ENCODE assay signal across 12 cellular contexts in genomic region chr4:186936496-186937375, GRCh38.
DNase-seq lines count a peak whose midpoint lies in the region; ATAC-seq and TF ChIP-seq lines count a peak whose summit lies in the region.
"Had no signal": no experiment of that assay in that cellular context is flagged by ENCODE, and none has a peak within 500 bp of the region (broad histone marks: within the 10 kb centered on the region; RNA-seq: fewer than 3 reads in every experiment).

No MANE protein-coding gene starts in this region.

- peaks cover 0 to 15% (median 5%) of the 10 kb centered on the region in 11 donors for H3K9me3 Mint-ChIP-seq in naive thymus-derived CD4-positive, alpha-beta T cell
- no peaks in the 10 kb centered on the region; the same call in 2 of the 3 replicates for H3K9me3 Mint-ChIP-seq in GM23338

- H3K27me3 ChIP-seq in RWPE2 (ENCODE audit: insufficient read depth, poor library complexity, severe bottlenecking): no peaks in the 10 kb centered on the region
- H3K27me3 ChIP-seq in prostate gland (replicated peaks; ENCODE audit: insufficient read depth): no peaks in the 10 kb centered on the region
- H3K27me3 ChIP-seq in naive thymus-derived CD4-positive, alpha-beta T cell (ENCODE audit: control insufficient read depth in 2 of 2, insufficient read depth in 2 of 2, low read length in 2 of 2): no peaks in the 10 kb centered on the region
- no peaks in the 10 kb centered on the region for H3K27me3 ChIP-seq in GM23338 (ENCODE audit: insufficient read depth)

- 10% methylated on average over 9 of the region's 9 CpGs for WGBS in prostate gland

- no peak overlapping the region for H3K27ac Mint-ChIP-seq in naive thymus-derived CD4-positive, alpha-beta T cell
- H3K27ac Mint-ChIP-seq in GM23338: no peak overlapping the region
- H3K27ac Mint-ChIP-seq: IgD-negative memory B cell had no signal

- no peaks in the 10 kb centered on the region for H3K27me3 Mint-ChIP-seq in naive thymus-derived CD4-positive, alpha-beta T cell
- no peaks in the 10 kb centered on the region for H3K27me3 Mint-ChIP-seq in GM23338 (ENCODE audit: insufficient read depth, low read depth, poor library complexity)
- H3K27me3 Mint-ChIP-seq: IgD-negative memory B cell had no signal

- DNase-seq in EH (ENCODE audit: low read depth) (peak; percentile 93), RWPE2 (ENCODE audit: low spot score) (no peak), fibroblast of the conjunctiva (ENCODE audit: low read depth) (peak; percentile 27), prostate gland (ENCODE audit: low spot score) (no peak), GM23338 (ENCODE audit: low spot score) (no peak), NCI-H2227 (lab: John Stamatoyannopoulos, UW; ENCODE audit: unreplicated experiment) (no peak)
- no peak for DNase-seq in naive thymus-derived CD4-positive, alpha-beta T cell
- no peak for DNase-seq in activated effector memory CD4-positive, alpha-beta T cell treated with Interleukin-2 at 50 U/mL for 16 hours
- DNase-seq: activated gamma-delta T cell treated with Interleukin-2 at 50 U/mL for 16 hours, GF-D8, left cardiac atrium had no signal

- H3K9me3 ChIP-seq in RWPE2 (ENCODE audit: severe bottlenecking): no peaks in the 10 kb centered on the region
- H3K9me3 ChIP-seq in prostate gland: no peaks in the 10 kb centered on the region
- no peaks in the 10 kb centered on the region for H3K9me3 ChIP-seq in naive thymus-derived CD4-positive, alpha-beta T cell (ENCODE audit: control insufficient read depth in 2 of 3, low read length in 3 of 3)

- TF ChIP-seq CTCF in RWPE2 (IDR thresholded peaks at IDR 0.05; ENCODE audit: poor library complexity, severe bottlenecking): peak; percentile 39
- TF ChIP-seq CTCF in prostate gland (IDR thresholded peaks at IDR 0.05): peak in 2 of 4 experiments; percentile 27 to 36
- TF ChIP-seq CTCF in GM23338 (conservative IDR thresholded peaks at IDR 0.05; ENCODE audit: low read depth in 2 of 2): no peak

- ATAC-seq in RWPE2 (ENCODE audit: low read depth): peak; percentile 81
- ATAC-seq in naive thymus-derived CD4-positive, alpha-beta T cell: no peak
- no peak for ATAC-seq in GM23338

- H3K36me3 ChIP-seq in RWPE2 (ENCODE audit: low read depth) (no peaks in the 10 kb centered on the region), prostate gland (no peaks in the 10 kb centered on the region), GM23338 (ENCODE audit: insufficient read depth) (no peaks in the 10 kb centered on the region)
- no peaks in the 10 kb centered on the region for H3K36me3 ChIP-seq in naive thymus-derived CD4-positive, alpha-beta T cell (ENCODE audit: control insufficient read depth in 2 of 3, insufficient read depth in 3 of 3, low read length in 3 of 3)

- H3K4me1 ChIP-seq in RWPE2 (ENCODE audit: insufficient read depth, poor library complexity, severe bottlenecking): peaks cover 40% of the 10 kb centered on the region
- no peaks in the 10 kb centered on the region for H3K4me1 ChIP-seq in prostate gland (replicated peaks)
- H3K4me1 ChIP-seq in naive thymus-derived CD4-positive, alpha-beta T cell (ENCODE audit: control insufficient read depth in 2 of 2, insufficient read depth in 2 of 2, low read length in 2 of 2): no peaks in the 10 kb centered on the region
- 0 out of 2 replicates have a peak, but pooled peaks cover 6% of the 10 kb centered on the region for H3K4me1 ChIP-seq in GM23338 (ENCODE audit: insufficient read depth)

- H3K36me3 Mint-ChIP-seq in naive thymus-derived CD4-positive, alpha-beta T cell: no peaks in the 10 kb centered on the region
- H3K36me3 Mint-ChIP-seq in GM23338 (ENCODE audit: low read depth): no peaks in the 10 kb centered on the region
- H3K36me3 Mint-ChIP-seq: IgD-negative memory B cell had no signal

- no peaks in the 10 kb centered on the region for H3F3A ChIP-seq in GM23338 (replicated peaks; ENCODE audit: low read depth)

- H3K27ac ChIP-seq in RWPE2 (ENCODE audit: poor library complexity, severe bottlenecking) (peak overlapping the region; percentile 66), prostate gland (peak overlapping the region; percentile 25 to 37), GM23338 (ENCODE audit: low read depth) (no peak overlapping the region)
- H3K27ac ChIP-seq in naive thymus-derived CD4-positive, alpha-beta T cell (ENCODE audit: low read depth, low read length): no peak overlapping the region

- CTCF ChIA-PET in naive thymus-derived CD4-positive, alpha-beta T cell (lab: Charles Lee): no interaction called here

- H3K9me2 ChIP-seq in GM23338 (ENCODE audit: insufficient read depth): peaks cover 5% of the 10 kb centered on the region; the same call in 1 of the 2 replicates

- H3K4me1 Mint-ChIP-seq in naive thymus-derived CD4-positive, alpha-beta T cell: no peaks in the 10 kb centered on the region
- peaks cover 4% of the 10 kb centered on the region for H3K4me1 Mint-ChIP-seq in GM23338
- H3K4me1 Mint-ChIP-seq: IgD-negative memory B cell had no signal

- H4K20me1 ChIP-seq in GM23338 (replicated peaks; ENCODE audit: insufficient read depth): no peaks in the 10 kb centered on the region

- intact Hi-C loops in prostate gland (cut with DNase I): no loop called here
- intact Hi-C loops in naive thymus-derived CD4-positive, alpha-beta T cell (cut with micrococcal nuclease): no loop called here

- no peak for TF ChIP-seq POLR2A in prostate gland (IDR thresholded peaks at IDR 0.05)

- H3K4me3 ChIP-seq in RWPE2 (ENCODE audit: severe bottlenecking) (no peak overlapping the region), prostate gland (no peak overlapping the region), GM23338 (no peak overlapping the region)
- no peak overlapping the region for H3K4me3 ChIP-seq in naive thymus-derived CD4-positive, alpha-beta T cell (ENCODE audit: low read length)

- H3K4me3 Mint-ChIP-seq in naive thymus-derived CD4-positive, alpha-beta T cell: no peak overlapping the region
- no peak overlapping the region for H3K4me3 Mint-ChIP-seq in GM23338
- H3K4me3 Mint-ChIP-seq: IgD-negative memory B cell had no signal

- no peaks in the 10 kb centered on the region for H3K79me2 ChIP-seq in GM23338 (replicated peaks; ENCODE audit: insufficient read depth)

- POLR2A ChIA-PET in naive thymus-derived CD4-positive, alpha-beta T cell (lab: Charles Lee): no interaction called here

- no peak overlapping the region for H3K4me2 ChIP-seq in GM23338

- H2AFZ ChIP-seq in GM23338: no peak overlapping the region

TF ChIP-seq in GM23338, 12 proteins besides CTCF, POLR2A, EP300 and RAD21:
- TF ChIP-seq ETS1 (IDR thresholded peaks at IDR 0.05) (no peak), CREB1 (CRISPR knock-in tag; IDR thresholded peaks at IDR 0.05; ENCODE audit: low read depth) (no peak), ZNF114 (CRISPR knock-in tag; IDR thresholded peaks at IDR 0.05) (no peak)

Comparison
In these comparisons a context has a peak if more than half of its experiments do, and no peak if none do; other contexts are left out.
1. DNase-seq: peak in EH (single experiment) and fibroblast of the conjunctiva (single experiment); none in RWPE2 (single experiment), prostate gland (single experiment), naive thymus-derived CD4-positive, alpha-beta T cell (0 of 9), activated effector memory CD4-positive, alpha-beta T cell treated with Interleukin-2 at 50 U/mL for 16 hours (single experiment), GM23338 (single experiment) and NCI-H2227 (single experiment).
2. H3K27ac ChIP-seq: peak in RWPE2 (single experiment) and prostate gland (2 of 2); none in naive thymus-derived CD4-positive, alpha-beta T cell (single experiment) and GM23338 (single experiment).